1 cellular context compared by ENCODE assay signal in genomic region chr20:11891827-11892521, GRCh38.
TF ChIP-seq lines count a peak whose summit lies in the region.

No MANE protein-coding gene starts in this region.

TF ChIP-seq in GM23338, 12 proteins besides CTCF, POLR2A, EP300 and RAD21 (continued from another document):
- TF ChIP-seq ZNF331 (CRISPR knock-in tag; IDR thresholded peaks at IDR 0.05; ENCODE audit: low read depth) (no peak), STAT1 (IDR thresholded peaks at IDR 0.05; ENCODE audit: unreplicated experiment) (no peak), EZH2phosphoT487 (IDR thresholded peaks at IDR 0.05; ENCODE audit: unreplicated experiment) (no peak)
TF ChIP-seq in GM23338: peak in this region for 0.
